ENCODE assay signal across 12 cellular contexts in the genomic region with DNA sequence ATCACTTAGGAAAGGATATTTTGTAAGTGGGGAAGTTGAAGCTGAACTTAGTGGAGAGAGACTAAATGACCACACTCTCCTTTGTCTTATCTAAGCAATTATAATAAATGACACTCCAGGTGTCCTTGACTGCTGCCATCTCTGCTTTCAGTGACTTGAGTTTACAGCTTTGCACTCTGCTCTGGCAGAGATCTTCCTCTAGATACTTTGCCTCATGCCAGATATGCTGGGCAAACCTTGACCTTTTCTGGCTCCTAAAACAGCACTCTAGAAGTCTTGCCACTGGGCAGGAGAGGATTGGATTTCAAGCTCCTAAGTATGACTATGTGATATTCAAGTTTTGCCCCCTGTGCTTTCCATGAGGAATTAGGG.
DNase-seq lines count a peak whose midpoint lies in the region; ATAC-seq and TF ChIP-seq lines count a peak whose summit lies in the region.
"Had no signal": no experiment of that assay in that cellular context is flagged by ENCODE, and none has a peak within 500 bp of the region (broad histone marks: within the 10 kb centered on the region; RNA-seq: fewer than 3 reads in every experiment).

No MANE protein-coding gene starts in this region.

- H3K36me3 ChIP-seq in mesenchymal stem cell (ENCODE audit: control insufficient read depth in 1 of 2, insufficient read depth in 2 of 2, low read depth in 1 of 2, low read length in 2 of 2) = peaks cover 0 to 6% of the 10 kb centered on the region in 2 experiments

- no peak overlapping the region for H2BK120ac ChIP-seq in mesenchymal stem cell (ENCODE audit: low read depth, low read length)

- H3K27ac Mint-ChIP-seq in neural crest cell (ENCODE audit: unreplicated experiment) = peak overlapping the region; percentile 73

- H3K23ac ChIP-seq in mesenchymal stem cell (ENCODE audit: low read length in 2 of 2) = no peak overlapping the region

- H2BK15ac ChIP-seq in mesenchymal stem cell (ENCODE audit: low read depth, poor library complexity, severe bottlenecking) = no peak overlapping the region

- H2AK5ac ChIP-seq in mesenchymal stem cell (ENCODE audit: low read length, severe bottlenecking) = no peak overlapping the region

- peaks cover 3% of the 10 kb centered on the region for H3K4me1 ChIP-seq in mesenchymal stem cell (ENCODE audit: control insufficient read depth, insufficient read depth, low read depth, low read length)

- peaks cover 6% of the 10 kb centered on the region for H3K4me1 Mint-ChIP-seq in neural crest cell

- no peak overlapping the region for H3K4me2 ChIP-seq in mesenchymal stem cell (ENCODE audit: low read length, poor library complexity, severe bottlenecking)

- peaks cover 17% of the 10 kb centered on the region for H3K79me1 ChIP-seq in mesenchymal stem cell (replicated peaks; ENCODE audit: low read length, poor library complexity, severe bottlenecking)

- no peak overlapping the region for H4K8ac ChIP-seq in mesenchymal stem cell (ENCODE audit: low read length)

- H3K4ac ChIP-seq in mesenchymal stem cell (ENCODE audit: low read depth in 1 of 2, low read length in 2 of 2) = no peak overlapping the region

- peaks cover 9% of the 10 kb centered on the region for H3K36me3 Mint-ChIP-seq in neural crest cell (ENCODE audit: low read depth)

- no peak overlapping the region for H3K4me3 Mint-ChIP-seq in neural crest cell

- H2BK5ac ChIP-seq in mesenchymal stem cell (ENCODE audit: low read depth, low read length, poor library complexity, severe bottlenecking) = no peak overlapping the region

- no peak for TF ChIP-seq CTCF in neural crest cell (conservative IDR thresholded peaks at IDR 0.05)

- no peak overlapping the region for H3K4me3 ChIP-seq in mesenchymal stem cell (ENCODE audit: insufficient read depth in 1 of 2, low read depth in 1 of 2, low read length in 2 of 2)
- H3K4me3 ChIP-seq: skin epidermis had no signal

- peak; percentile 18 for ATAC-seq in GM19023 (IDR thresholded peaks at IDR 0.05; ENCODE audit: unreplicated experiment)
- ATAC-seq in HG02571 (IDR thresholded peaks at IDR 0.05; ENCODE audit: unreplicated experiment) = peak; percentile 22
- peak; percentile 9 for ATAC-seq in HG03565 (IDR thresholded peaks at IDR 0.05; ENCODE audit: unreplicated experiment)

- no peaks in the 10 kb centered on the region for H3K9me3 ChIP-seq in mesenchymal stem cell (ENCODE audit: control insufficient read depth, low read length)

- H3K9ac ChIP-seq in mesenchymal stem cell (ENCODE audit: low read length) = no peak overlapping the region

- H4K91ac ChIP-seq in mesenchymal stem cell (ENCODE audit: low read length) = no peak overlapping the region

- H3K18ac ChIP-seq in mesenchymal stem cell (ENCODE audit: low read depth in 1 of 2, low read length in 2 of 2) = no peak overlapping the region

- no peak overlapping the region for H3K14ac ChIP-seq in mesenchymal stem cell (ENCODE audit: low read length in 2 of 2)

- DNase-seq in neural crest cell (ENCODE audit: low read depth, low spot score) (no peak), NCI-H187 treated with DMSO at 0.1 percent for 48 hours (lab: John Stamatoyannopoulos, UW) (no peak), mesenchymal stem cell (no peak), NCI-H2196 treated with DMSO at 0.1 percent for 48 hours (lab: John Stamatoyannopoulos, UW; ENCODE audit: unreplicated experiment) (no peak)
- no peak for DNase-seq in activated CD4-positive, alpha-beta T cell treated with anti-CD3 and anti-CD28 coated beads for 4 hours
- DNase-seq: erythroblast, GF-D8, GOT3 had no signal

- no peaks in the 10 kb centered on the region for H3K9me3 Mint-ChIP-seq in neural crest cell

- H2AFZ ChIP-seq in mesenchymal stem cell (ENCODE audit: low read depth, low read length) = no peak overlapping the region

- no peaks in the 10 kb centered on the region for H3K27me3 Mint-ChIP-seq in neural crest cell (ENCODE audit: low read depth)

- H3K27me3 ChIP-seq in mesenchymal stem cell (ENCODE audit: control insufficient read depth in 1 of 2, insufficient read depth in 1 of 2, low read length in 2 of 2) = no peaks in the 10 kb centered on the region

- H3K27ac ChIP-seq in mesenchymal stem cell (ENCODE audit: low read length, poor library complexity, severe bottlenecking) = no peak overlapping the region
- H3K27ac ChIP-seq: skin epidermis had no signal

- no peak overlapping the region for H2BK12ac ChIP-seq in mesenchymal stem cell (ENCODE audit: low read length in 2 of 2)
